Comparison of ENCODE assay signal across 1 cellular context in genomic region chr18:80239830-80240229, GRCh38.
TF ChIP-seq lines count a peak whose summit lies in the region.

No MANE protein-coding gene starts in this region.

TF ChIP-seq in GM23338, 12 proteins besides CTCF, POLR2A, EP300 and RAD21 (continued from another document):
- TF ChIP-seq ZNF462 (CRISPR knock-in tag; IDR thresholded peaks at IDR 0.05), result no peak
- no peak for TF ChIP-seq STAT1 (IDR thresholded peaks at IDR 0.05; ENCODE audit: unreplicated experiment)
- no peak for TF ChIP-seq CREB1 (CRISPR knock-in tag; IDR thresholded peaks at IDR 0.05; ENCODE audit: low read depth)
- TF ChIP-seq ZNF331 (CRISPR knock-in tag; IDR thresholded peaks at IDR 0.05; ENCODE audit: low read depth), result no peak
- TF ChIP-seq, protein P1, sequence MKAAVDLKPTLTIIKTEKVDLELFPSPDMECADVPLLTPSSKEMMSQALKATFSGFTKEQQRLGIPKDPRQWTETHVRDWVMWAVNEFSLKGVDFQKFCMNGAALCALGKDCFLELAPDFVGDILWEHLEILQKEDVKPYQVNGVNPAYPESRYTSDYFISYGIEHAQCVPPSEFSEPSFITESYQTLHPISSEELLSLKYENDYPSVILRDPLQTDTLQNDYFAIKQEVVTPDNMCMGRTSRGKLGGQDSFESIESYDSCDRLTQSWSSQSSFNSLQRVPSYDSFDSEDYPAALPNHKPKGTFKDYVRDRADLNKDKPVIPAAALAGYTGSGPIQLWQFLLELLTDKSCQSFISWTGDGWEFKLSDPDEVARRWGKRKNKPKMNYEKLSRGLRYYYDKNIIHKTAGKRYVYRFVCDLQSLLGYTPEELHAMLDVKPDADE (IDR thresholded peaks at IDR 0.05), result no peak
- no peak for TF ChIP-seq ZNF114 (CRISPR knock-in tag; IDR thresholded peaks at IDR 0.05)
- TF ChIP-seq REST (IDR thresholded peaks at IDR 0.05; ENCODE audit: unreplicated experiment), result no peak
- TF ChIP-seq JUNB (IDR thresholded peaks at IDR 0.05; ENCODE audit: unreplicated experiment), result no peak
TF ChIP-seq in GM23338: peak in this region for 0.
